8 cellular contexts compared by ENCODE assay signal in the genomic region with DNA sequence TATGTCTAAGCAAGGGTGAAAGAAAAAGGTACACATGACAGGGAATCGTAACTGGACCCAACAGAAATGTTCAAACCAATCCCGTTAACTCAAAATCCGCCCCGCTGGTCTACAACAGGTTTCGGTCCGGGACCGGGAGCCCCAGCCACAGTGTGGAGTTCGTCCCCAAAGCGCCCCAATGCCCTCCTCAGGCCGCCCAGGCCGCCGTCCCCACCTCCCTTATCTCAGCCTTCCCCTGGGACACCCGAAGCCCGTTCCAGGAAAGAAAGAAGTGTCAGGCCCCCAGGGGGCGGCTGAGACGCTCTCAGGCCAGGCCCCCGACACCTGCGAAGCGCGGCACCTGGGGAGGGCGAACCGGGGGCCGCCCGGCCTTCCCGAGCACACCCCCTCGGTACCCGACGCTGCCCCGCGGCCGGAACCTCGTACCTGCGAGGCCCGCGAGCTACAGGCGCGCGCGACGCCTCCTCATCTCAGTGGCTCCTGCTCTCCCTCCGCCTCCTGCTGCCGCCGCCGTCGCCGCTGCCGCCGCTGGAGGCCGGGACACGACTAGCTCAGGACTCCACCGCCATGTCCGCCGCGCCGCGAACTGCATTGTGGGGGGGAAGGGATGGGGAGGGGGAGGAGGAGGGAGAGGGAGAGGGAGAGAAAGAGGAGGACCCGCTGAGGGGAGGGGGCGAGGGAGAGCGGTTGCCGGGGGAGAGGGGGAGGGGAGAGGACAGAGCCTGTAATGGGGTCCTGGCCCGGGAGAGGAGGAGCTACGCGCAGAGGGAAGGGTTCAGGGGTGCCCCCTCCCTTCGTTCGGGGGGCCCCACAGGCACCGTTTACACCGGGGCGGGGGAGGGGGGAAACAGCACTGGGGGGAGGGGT. TPM values are rescaled to one million over a fixed set of nuclear protein-coding genes. Genes with fewer than 3 reads are reported as not detected.
A peak's percentile ranks its signal among the peaks of the same experiment; 100 is the strongest.
DNase-seq lines count a peak whose midpoint lies in the region; ATAC-seq and TF ChIP-seq lines count a peak whose summit lies in the region.

Gene TUT4 (minus strand): TSS at position 588 of the 867 bp plus-strand sequence. CDS start 26,812 bp downstream, outside the sequence.

- no peaks in the 10 kb centered on the region for H3K27me3 Mint-ChIP-seq in activated CD4-positive, alpha-beta T cell treated with anti-CD3 and anti-CD28 coated beads for 36 hours

- H3K9ac ChIP-seq in colonic mucosa (ENCODE audit: low read depth in 2 of 2, low read length in 2 of 2) = peak within 1 kb of the TSS; percentile 90 to 93

- CTCF ChIA-PET in activated CD4-positive, alpha-beta T cell treated with anti-CD3 and anti-CD28 coated beads for 36 hours (lab: Charles Lee) = interaction anchor here (0.8 to 1.4 kb wide), 5 partner anchors 49 to 438 kb away, joined by 3 to 4 read pairs (median 3); no protein-coding TSS in a partner anchor

- DNase-seq in activated CD8-positive, alpha-beta memory T cell treated with anti-CD3 and anti-CD28 coated beads for 1 hour (ENCODE audit: extremely low read depth in 1 of 2, low read depth in 1 of 2) = peak; percentile 46 to 55
- DNase-seq in activated CD8-positive, alpha-beta memory T cell treated with anti-CD3 and anti-CD28 coated beads for 24 hours = no peak
- peak; percentile 49 for DNase-seq in NCI-H345 treated with DMSO at 0.1 percent for 48 hours (lab: John Stamatoyannopoulos, UW; ENCODE audit: unreplicated experiment)
- peak; percentile 90 for DNase-seq in activated CD4-positive, alpha-beta T cell treated with anti-CD3 and anti-CD28 coated beads for 36 hours
- peak; percentile 76 for DNase-seq in colonic mucosa
- peak; percentile 61 to 78 for DNase-seq in left colon
- peak; percentile 51 to 66 (median 58) for DNase-seq in stimulated activated CD4-positive, alpha-beta T cell treated with anti-CD3 and anti-CD28 coated beads, Interleukin-1b, Interleukin-23, amount 100 ng/mL, for 24 hours (ENCODE audit: low read depth in 4 of 4, low spot score in 1 of 4)

- H3K9me3 ChIP-seq in colonic mucosa = no peaks in the 10 kb centered on the region

- H3K27ac ChIP-seq in colonic mucosa = peak within 1 kb of the TSS; percentile 94

- H3K4me3 Mint-ChIP-seq in activated CD4-positive, alpha-beta T cell treated with anti-CD3 and anti-CD28 coated beads for 36 hours = no peak within 1 kb of the TSS

- H3K27me3 ChIP-seq in colonic mucosa = no peaks in the 10 kb centered on the region

- peaks cover 4% of the 10 kb centered on the region for H3K4me1 ChIP-seq in colonic mucosa

- no peaks in the 10 kb centered on the region for H3K36me3 Mint-ChIP-seq in activated CD4-positive, alpha-beta T cell treated with anti-CD3 and anti-CD28 coated beads for 36 hours (ENCODE audit: low read depth)

- intact Hi-C loops in activated CD4-positive, alpha-beta T cell treated with anti-CD3 and anti-CD28 coated beads for 36 hours (cut with DNase I, micrococcal nuclease) = loop anchor here (1.0 to 10.0 kb wide), 24 partner anchors 32 to 772 kb away; partner anchors contain the start of genes CC2D1B (in 2 of the 2), GPX7 (in 2 of the 2), NRDC (in 2 of the 2) and ORC1 (in 2 of the 2)
- intact Hi-C loops in colonic mucosa (cut with DNase I) = no loop called here
- intact Hi-C loops in left colon (cut with DNase I, micrococcal nuclease) = no loop called here

- peak; percentile 36 for ATAC-seq in HG03103 (IDR thresholded peaks at IDR 0.05; ENCODE audit: low read depth, unreplicated experiment)
- peak; percentile 57 for ATAC-seq in activated CD4-positive, alpha-beta T cell treated with anti-CD3 and anti-CD28 coated beads for 36 hours
- ATAC-seq in left colon = peak; percentile 80

- H3K27ac Mint-ChIP-seq in activated CD4-positive, alpha-beta T cell treated with anti-CD3 and anti-CD28 coated beads for 36 hours = peak within 1 kb of the TSS; percentile 84

- H3K4me3 ChIP-seq in colonic mucosa = peak within 1 kb of the TSS; percentile 92

- TF ChIP-seq CTCF in colonic mucosa (IDR thresholded peaks at IDR 0.05) = no peak

- H3K9me3 Mint-ChIP-seq in activated CD4-positive, alpha-beta T cell treated with anti-CD3 and anti-CD28 coated beads for 36 hours (ENCODE audit: low read depth) = no peaks in the 10 kb centered on the region

- POLR2A ChIA-PET in activated CD4-positive, alpha-beta T cell treated with anti-CD3 and anti-CD28 coated beads for 36 hours (lab: Charles Lee) = interaction anchor here (0.6 to 2.0 kb wide), 10 partner anchors 13 to 346 kb away, joined by 3 to 18 read pairs (median 4); partner anchors contain the start of genes ORC1, PRPF38A and SHISAL2A

- peaks cover 34% of the 10 kb centered on the region for H3K4me1 Mint-ChIP-seq in activated CD4-positive, alpha-beta T cell treated with anti-CD3 and anti-CD28 coated beads for 36 hours

- H3K36me3 ChIP-seq in colonic mucosa = no peaks in the 10 kb centered on the region

RNA-seq across cellular contexts. Expression of gene TUT4, which starts in this region (rescaled TPM):
- total RNA-seq in activated CD4-positive, alpha-beta T cell treated with anti-CD3 and anti-CD28 coated beads for 36 hours = 10 to 100 TPM; 61.6 to 71.7 TPM
- 10 to 100 TPM; 20.0 to 27.4 TPM for total RNA-seq in colonic mucosa
- 10 to 100 TPM; 22.3 to 24.5 TPM for total RNA-seq in left colon

Comparison
In these comparisons a context has a peak if more than half of its experiments do, and no peak if none do; other contexts are left out.
1. intact Hi-C loops: an anchor here in activated CD4-positive, alpha-beta T cell treated with anti-CD3 and anti-CD28 coated beads for 36 hours (1.0 to 10.0 kb wide); none called in colonic mucosa and left colon.